Comparison of ENCODE assay signal across 17 cellular contexts in the genomic region with DNA sequence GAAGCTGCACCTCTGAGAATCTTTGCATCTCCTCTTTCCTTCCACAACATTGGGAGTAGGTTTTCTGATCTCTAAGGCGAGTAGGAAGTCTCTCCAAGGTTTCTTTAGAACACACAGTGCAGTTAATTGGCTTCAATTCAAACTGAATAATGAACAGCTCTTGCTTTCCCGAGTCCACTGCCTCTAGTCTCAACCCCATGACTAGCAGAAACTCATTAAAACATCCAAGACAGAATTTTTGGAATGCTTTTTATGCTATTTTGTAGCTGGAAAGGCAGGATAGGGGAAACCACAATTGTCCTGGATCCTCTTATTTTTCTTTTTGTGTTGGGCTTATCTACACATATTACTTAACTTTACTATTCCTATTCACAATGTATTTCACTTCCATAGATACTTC.
"Had no signal": no experiment of that assay in that cellular context is flagged by ENCODE, and none has a peak within 500 bp of the region (broad histone marks: within the 10 kb centered on the region; RNA-seq: fewer than 3 reads in every experiment).

No MANE protein-coding gene starts in this region.

- H3K4me3 ChIP-seq: coronary artery, right lobe of liver, transverse colon had no signal

- H3K27ac ChIP-seq: coronary artery, right lobe of liver, transverse colon, VCaP had no signal

- H3K9me3 ChIP-seq: right lobe of liver, transverse colon had no signal

- H3K36me3 ChIP-seq: right lobe of liver, transverse colon had no signal

- DNase-seq: activated CD4-positive, alpha-beta memory T cell treated with anti-CD3 and anti-CD28 coated beads, Interleukin-2, amount 10 ng/mL, durations not matched to agents 7 days and 5 days; activated CD8-positive, alpha-beta memory T cell treated with anti-CD3 and anti-CD28 coated beads, Interleukin-2, amount 50 U/mL, for 4 hours; activated naive CD8-positive, alpha-beta T cell treated with anti-CD3 and anti-CD28 coated beads, Interleukin-2, amount 10 ng/mL, durations not matched to agents 7 days and 5 days; aorta; central memory CD4-positive, alpha-beta T cell; effector CD8-positive, alpha-beta T cell; hypothalamus; kidney glomerular epithelial cell; naive thymus-derived CD8-positive, alpha-beta T cell; nucleus accumbens; right lobe of liver; stimulated activated CD4-positive, alpha-beta T cell treated with anti-CD3 and anti-CD28 coated beads, Interleukin-2, amount 100 ng/mL, for 24 hours; stimulated activated naive B cell treated with anti-CD40 and anti-IgM and Interleukin-4, amounts not matched to agents 10 μg/mL and 1 μg/mL and 100 μg/mL, for 72 hours; T-cell; transverse colon had no signal

- H3K4me1 ChIP-seq: right lobe of liver, transverse colon had no signal

- H3K27me3 ChIP-seq: right lobe of liver, transverse colon had no signal
